In genomic region chr16:89167425-89167941, GRCh38 we compare ENCODE assay signal across 9 cellular contexts. TPM values are rescaled to one million over a fixed set of nuclear protein-coding genes. Genes with fewer than 3 reads are reported as not detected.
DNase-seq lines count a peak whose midpoint lies in the region; ATAC-seq, FAIRE-seq and TF ChIP-seq lines count a peak whose summit lies in the region.
"Had no signal": no experiment of that assay in that cellular context is flagged by ENCODE, and none has a peak within 500 bp of the region (broad histone marks: within the 10 kb centered on the region; RNA-seq: fewer than 3 reads in every experiment).

No MANE protein-coding gene starts in this region.

- peaks cover 10% of the 10 kb centered on the region for H3K4me1 Mint-ChIP-seq in activated T-cell treated with anti-CD3 and anti-CD28 coated beads, Interleukin-2, amount 50 U/mL, for 24 hours (ENCODE audit: low read depth)
- H3K4me1 Mint-ChIP-seq in nephron progenitor cell, result peaks cover 50% of the 10 kb centered on the region

- no peak overlapping the region for H3K27ac Mint-ChIP-seq in activated T-cell treated with anti-CD3 and anti-CD28 coated beads, Interleukin-2, amount 50 U/mL, for 24 hours
- H3K27ac Mint-ChIP-seq in nephron progenitor cell, result no peak overlapping the region
- H3K27ac Mint-ChIP-seq: T-helper 1 cell treated with Interleukin-12 subunit alpha and Interleukin-12 subunit beta and Interleukin-4 antibody, amounts not matched to agents 30 μg/mL and 1 μg/mL, for 36 hours had no signal

- no peak for FAIRE-seq in HTR-8/SVneo (lab: Jason Lieb, UNC)

- ATAC-seq in GM21529 (IDR thresholded peaks at IDR 0.05; ENCODE audit: unreplicated experiment), result no peak

- peaks cover 5% of the 10 kb centered on the region for H3K27me3 Mint-ChIP-seq in activated T-cell treated with anti-CD3 and anti-CD28 coated beads, Interleukin-2, amount 50 U/mL, for 24 hours
- peaks cover 34% of the 10 kb centered on the region for H3K27me3 Mint-ChIP-seq in nephron progenitor cell (ENCODE audit: low read depth, poor library complexity)

- peak; percentile 74 for TF ChIP-seq CTCF in fibroblast of mammary gland (conservative IDR thresholded peaks at IDR 0.05; ENCODE audit: control insufficient read depth, insufficient read depth, low read depth, low read length)
- TF ChIP-seq CTCF in nephron progenitor cell (IDR thresholded peaks at IDR 0.05), result peak; percentile 89

- no peak overlapping the region for H3K4me3 Mint-ChIP-seq in activated T-cell treated with anti-CD3 and anti-CD28 coated beads, Interleukin-2, amount 50 U/mL, for 24 hours
- no peak overlapping the region for H3K4me3 Mint-ChIP-seq in nephron progenitor cell
- H3K4me3 Mint-ChIP-seq: T-helper 1 cell treated with Interleukin-12 subunit alpha and Interleukin-12 subunit beta and Interleukin-4 antibody, amounts not matched to agents 30 μg/mL and 1 μg/mL, for 36 hours had no signal

- H3K4me3 ChIP-seq in fibroblast of mammary gland (ENCODE audit: control insufficient read depth, low read depth, low read length), result no peak overlapping the region

- H3K9me3 Mint-ChIP-seq in activated T-cell treated with anti-CD3 and anti-CD28 coated beads, Interleukin-2, amount 50 U/mL, for 24 hours, result no peaks in the 10 kb centered on the region
- H3K9me3 Mint-ChIP-seq in nephron progenitor cell, result no peaks in the 10 kb centered on the region
- H3K9me3 Mint-ChIP-seq: T-helper 1 cell treated with Interleukin-12 subunit alpha and Interleukin-12 subunit beta and Interleukin-4 antibody, amounts not matched to agents 30 μg/mL and 1 μg/mL, for 36 hours had no signal

- H3K36me3 Mint-ChIP-seq in activated T-cell treated with anti-CD3 and anti-CD28 coated beads, Interleukin-2, amount 50 U/mL, for 24 hours (ENCODE audit: low read depth), result no peaks in the 10 kb centered on the region
- H3K36me3 Mint-ChIP-seq in nephron progenitor cell (ENCODE audit: low read depth), result no peaks in the 10 kb centered on the region

- DNase-seq in COLO668 (lab: John Stamatoyannopoulos, UW; ENCODE audit: unreplicated experiment) (peak; percentile 90), HTR-8/SVneo (ENCODE audit: insufficient read length, low spot score) (peak; percentile 79), fibroblast of mammary gland (ENCODE audit: low read depth) (peak; percentile 68), nephron progenitor cell (peak; percentile 99)
- DNase-seq in activated T-cell treated with anti-CD3 and anti-CD28 coated beads, Interleukin-2, amount 50 U/mL, for 24 hours, result peak; percentile 94
- peak; percentile 70 for DNase-seq in stimulated activated naive CD4-positive, alpha-beta T cell treated with Interleukin-2 at 50 U/mL for 16 hours (lab: John Stamatoyannopoulos, UW)

TF ChIP-seq in PFSK-1, 5 proteins besides CTCF, POLR2A, EP300 and RAD21:
- TF ChIP-seq SIN3A (IDR thresholded peaks at IDR 0.05; ENCODE audit: borderline replicate concordance, insufficient read depth, low read length) (no peak), FOXP2 (optimal IDR thresholded peaks at IDR 0.05; ENCODE audit: borderline replicate concordance, extremely low read depth, extremely low read length, insufficient read depth) (peak; percentile 90), POLR2AphosphoS5 (IDR thresholded peaks at IDR 0.05; ENCODE audit: low read depth, low read length) (no peak), TAF1 (IDR thresholded peaks at IDR 0.05; ENCODE audit: borderline replicate concordance, insufficient read depth, low read length) (no peak)
- TF ChIP-seq, protein P1, sequence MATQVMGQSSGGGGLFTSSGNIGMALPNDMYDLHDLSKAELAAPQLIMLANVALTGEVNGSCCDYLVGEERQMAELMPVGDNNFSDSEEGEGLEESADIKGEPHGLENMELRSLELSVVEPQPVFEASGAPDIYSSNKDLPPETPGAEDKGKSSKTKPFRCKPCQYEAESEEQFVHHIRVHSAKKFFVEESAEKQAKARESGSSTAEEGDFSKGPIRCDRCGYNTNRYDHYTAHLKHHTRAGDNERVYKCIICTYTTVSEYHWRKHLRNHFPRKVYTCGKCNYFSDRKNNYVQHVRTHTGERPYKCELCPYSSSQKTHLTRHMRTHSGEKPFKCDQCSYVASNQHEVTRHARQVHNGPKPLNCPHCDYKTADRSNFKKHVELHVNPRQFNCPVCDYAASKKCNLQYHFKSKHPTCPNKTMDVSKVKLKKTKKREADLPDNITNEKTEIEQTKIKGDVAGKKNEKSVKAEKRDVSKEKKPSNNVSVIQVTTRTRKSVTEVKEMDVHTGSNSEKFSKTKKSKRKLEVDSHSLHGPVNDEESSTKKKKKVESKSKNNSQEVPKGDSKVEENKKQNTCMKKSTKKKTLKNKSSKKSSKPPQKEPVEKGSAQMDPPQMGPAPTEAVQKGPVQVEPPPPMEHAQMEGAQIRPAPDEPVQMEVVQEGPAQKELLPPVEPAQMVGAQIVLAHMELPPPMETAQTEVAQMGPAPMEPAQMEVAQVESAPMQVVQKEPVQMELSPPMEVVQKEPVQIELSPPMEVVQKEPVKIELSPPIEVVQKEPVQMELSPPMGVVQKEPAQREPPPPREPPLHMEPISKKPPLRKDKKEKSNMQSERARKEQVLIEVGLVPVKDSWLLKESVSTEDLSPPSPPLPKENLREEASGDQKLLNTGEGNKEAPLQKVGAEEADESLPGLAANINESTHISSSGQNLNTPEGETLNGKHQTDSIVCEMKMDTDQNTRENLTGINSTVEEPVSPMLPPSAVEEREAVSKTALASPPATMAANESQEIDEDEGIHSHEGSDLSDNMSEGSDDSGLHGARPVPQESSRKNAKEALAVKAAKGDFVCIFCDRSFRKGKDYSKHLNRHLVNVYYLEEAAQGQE (IDR thresholded peaks at IDR 0.05; ENCODE audit: insufficient read depth in 1 of 2, low read depth in 2 of 2, low read length in 2 of 2), result no peak

RNA-seq across cellular contexts. Expression of gene CDH15, which starts 4.1 kb away (rescaled TPM):
- 0.39 TPM for polyA plus RNA-seq in PFSK-1 (2012; ENCODE audit: insufficient read length, low read depth)

RNA-seq across cellular contexts. Expression of gene SLC22A31, which starts 32.9 kb away (rescaled TPM):
- polyA plus RNA-seq in PFSK-1 (2012; ENCODE audit: insufficient read length, low read depth), result 0.29 TPM

RNA-seq across cellular contexts. Expression of gene ZNF778, which starts 50.0 kb away (rescaled TPM):
- 3.9 TPM for polyA plus RNA-seq in PFSK-1 (2012; ENCODE audit: insufficient read length, low read depth)
